Comparison of ENCODE assay signal across 17 cellular contexts in genomic region chr2:43045866-43046265, GRCh38.
DNase-seq lines count a peak whose midpoint lies in the region; ATAC-seq, FAIRE-seq and TF ChIP-seq lines count a peak whose summit lies in the region.
"Had no signal": no experiment of that assay in that cellular context is flagged by ENCODE, and none has a peak within 500 bp of the region (broad histone marks: within the 10 kb centered on the region; RNA-seq: fewer than 3 reads in every experiment).

No MANE protein-coding gene starts in this region.

- no peak overlapping the region for H3K4me3 ChIP-seq in BLaER1 treated with 17β-estradiol and CSF1 and Interleukin-3, amounts not matched to agents 10 nM and 100 nM
- H3K4me3 ChIP-seq in RWPE2 (ENCODE audit: severe bottlenecking) (no peak overlapping the region), endothelial cell of umbilical vein (replicated peaks in 1 of 3; ENCODE audit: insufficient read depth in 1 of 3, low read depth in 1 of 3, low read length in 3 of 3) (no peak overlapping the region), sigmoid colon (no peak overlapping the region), MG63 (no peak overlapping the region)
- H3K4me3 ChIP-seq: cardiac muscle cell, lower lobe of right lung had no signal

- dilution Hi-C loops in endothelial cell of umbilical vein (cut with MboI; ENCODE audit: extremely low pct_ligation_motif_present, low sequenced_read_pairs): no loop called here

- no peaks in the 10 kb centered on the region for H3K9me1 ChIP-seq in endothelial cell of umbilical vein (replicated peaks; ENCODE audit: control insufficient read depth, extremely low read depth, insufficient read depth, low read length)

- no peaks in the 10 kb centered on the region for H3K36me3 ChIP-seq in BLaER1 treated with 17β-estradiol and CSF1 and Interleukin-3, amounts not matched to agents 10 nM and 100 nM
- no peaks in the 10 kb centered on the region for H3K36me3 ChIP-seq in RWPE2 (ENCODE audit: low read depth)
- H3K36me3 ChIP-seq in endothelial cell of umbilical vein (ENCODE audit: control insufficient read depth in 2 of 2, extremely low read depth in 1 of 2, insufficient read depth in 2 of 2, low read length in 2 of 2): no peaks in the 10 kb centered on the region
- H3K36me3 ChIP-seq in sigmoid colon: no peaks in the 10 kb centered on the region
- H3K36me3 ChIP-seq in MG63: no peaks in the 10 kb centered on the region
- H3K36me3 ChIP-seq: cardiac muscle cell, lower lobe of right lung had no signal

- 70 to 85% methylated on average over 3 of the region's 3 CpGs for WGBS in sigmoid colon, 2 donors

- H3K9me3 ChIP-seq in BLaER1 treated with 17β-estradiol and CSF1 and Interleukin-3, amounts not matched to agents 10 nM and 100 nM (replicated peaks in 1 of 11): no peaks in the 10 kb centered on the region
- H3K9me3 ChIP-seq in RWPE2 (ENCODE audit: severe bottlenecking) (no peaks in the 10 kb centered on the region), endothelial cell of umbilical vein (replicated peaks; ENCODE audit: control insufficient read depth, insufficient read depth, low read length) (no peaks in the 10 kb centered on the region), sigmoid colon (no peaks in the 10 kb centered on the region), MG63 (no peaks in the 10 kb centered on the region)
- H3K9me3 ChIP-seq: lower lobe of right lung had no signal

- peak overlapping the region; percentile 56 to 88 (median 82) for H3K4me2 ChIP-seq in BLaER1 treated with 17β-estradiol and CSF1 and Interleukin-3, amounts not matched to agents 10 nM and 100 nM
- no peak overlapping the region for H3K4me2 ChIP-seq in endothelial cell of umbilical vein (ENCODE audit: insufficient read depth, low read length)

- CTCF ChIA-PET in endothelial cell of umbilical vein (lab: Charles Lee): interaction anchor here (1.2 to 1.3 kb wide), 2 partner anchors 22 to 438 kb away, joined by 3 to 5 read pairs; no protein-coding TSS in a partner anchor

- TF ChIP-seq CTCF in RWPE2 (IDR thresholded peaks at IDR 0.05; ENCODE audit: poor library complexity, severe bottlenecking): no peak
- TF ChIP-seq CTCF in endothelial cell of umbilical vein (IDR thresholded peaks at IDR 0.05; ENCODE audit: extremely low read depth in 1 of 2, insufficient read depth in 1 of 2, low read depth in 1 of 2, low read length in 2 of 2): no peak
- no peak for TF ChIP-seq CTCF in sigmoid colon (IDR thresholded peaks at IDR 0.05)

- peaks cover 47 to 67% (median 56%) of the 10 kb centered on the region in 10 experiments for H3K4me1 ChIP-seq in BLaER1 treated with 17β-estradiol and CSF1 and Interleukin-3, amounts not matched to agents 10 nM and 100 nM
- H3K4me1 ChIP-seq in RWPE2 (ENCODE audit: insufficient read depth, poor library complexity, severe bottlenecking) (peaks cover 41% of the 10 kb centered on the region), endothelial cell of umbilical vein (ENCODE audit: control insufficient read depth, extremely low read depth, insufficient read depth, low read length) (peaks cover 53% of the 10 kb centered on the region), sigmoid colon (peaks cover 0 to 28% (median 23%) of the 10 kb centered on the region in 4 donors)

- POLR2A ChIA-PET in endothelial cell of umbilical vein (lab: Charles Lee): interaction anchor here (0.7 to 1.3 kb wide), 3 partner anchors 68 to 473 kb away, joined by 3 to 5 read pairs (median 4); partner anchors contain the start of gene ZFP36L2

- intact Hi-C loops in endothelial cell of umbilical vein (cut with micrococcal nuclease) (no loop called here), sigmoid colon (cut with DNase I) (no loop called here)

- H3K79me2 ChIP-seq in endothelial cell of umbilical vein (ENCODE audit: control insufficient read depth, insufficient read depth, low read length): no peaks in the 10 kb centered on the region

- no TSS peak for BruUV-seq in endothelial cell of umbilical vein (replicated peaks; lab: Mats Ljungman, UMichigan)

- no peak for FAIRE-seq in endothelial cell of umbilical vein (lab: Jason Lieb, UNC)

- H3K27me3 ChIP-seq in BLaER1 treated with 17β-estradiol and CSF1 and Interleukin-3, amounts not matched to agents 10 nM and 100 nM: no peaks in the 10 kb centered on the region
- H3K27me3 ChIP-seq in RWPE2 (ENCODE audit: insufficient read depth, poor library complexity, severe bottlenecking) (no peaks in the 10 kb centered on the region), endothelial cell of umbilical vein (ENCODE audit: control insufficient read depth in 2 of 2, insufficient read depth in 2 of 2, low read length in 2 of 2) (no peaks in the 10 kb centered on the region), sigmoid colon (no peaks in the 10 kb centered on the region), MG63 (no peaks in the 10 kb centered on the region)
- H3K27me3 ChIP-seq: cardiac muscle cell had no signal

- no peaks in the 10 kb centered on the region; a peak in 1 of 22 replicates for H4K20me1 ChIP-seq in BLaER1 treated with 17β-estradiol and CSF1 and Interleukin-3, amounts not matched to agents 10 nM and 100 nM
- H4K20me1 ChIP-seq in endothelial cell of umbilical vein (replicated peaks; ENCODE audit: control insufficient read depth, extremely low read depth, insufficient read depth, low read length): no peaks in the 10 kb centered on the region

- 0 out of 22 replicates have a peak overlapping the region, but pooled peaks of 2 of the 11 experiments have one; percentile 0 to 20 for H3K27ac ChIP-seq in BLaER1 treated with 17β-estradiol and CSF1 and Interleukin-3, amounts not matched to agents 10 nM and 100 nM
- H3K27ac ChIP-seq in RWPE2 (ENCODE audit: poor library complexity, severe bottlenecking) (peak overlapping the region; percentile 100), endothelial cell of umbilical vein (ENCODE audit: insufficient read depth, low read depth, low read length) (peak overlapping the region; percentile 55), sigmoid colon (peak overlapping the region in 3 of 4 donors; percentile 6 to 38 (median 33))
- H3K27ac ChIP-seq: cardiac muscle cell, lower lobe of right lung had no signal

- ATAC-seq in RWPE2 (ENCODE audit: low read depth) (no peak), GM19397 (IDR thresholded peaks at IDR 0.05; ENCODE audit: unreplicated experiment) (no peak)

- no peak for TF ChIP-seq EP300 in sigmoid colon (IDR thresholded peaks at IDR 0.05)

- no peak for DNase-seq in RWPE2 (ENCODE audit: low spot score)
- DNase-seq in endothelial cell of umbilical vein (ENCODE audit: low read depth, low spot score): no peak
- no peak for DNase-seq in sigmoid colon
- no peak for DNase-seq in inferior parietal cortex (ENCODE audit: extremely low spot score)
- no peak for DNase-seq in NCI-H69 (lab: John Stamatoyannopoulos, UW)
- DNase-seq in MG63: no peak
- DNase-seq: activated CD4-positive, alpha-beta T cell treated with anti-CD3 and anti-CD28 coated beads, Interleukin-2, amount 10 ng/mL, durations not matched to agents 7 days and 5 days; activated naive CD4-positive, alpha-beta T cell treated with anti-CD3 and anti-CD28 coated beads, Interleukin-2, amount 50 U/mL, for 16 hours; DMS 273 treated with DMSO at 0.1 percent for 48 hours; effector memory CD8-positive, alpha-beta T cell; lower lobe of right lung; NCI-H1436; NCI-H345; stimulated activated CD4-positive, alpha-beta T cell treated with anti-CD3 and anti-CD28 coated beads, Interleukin-1b, Interleukin-23, amount 100 ng/mL, for 48 hours had no signal

- TF ChIP-seq POLR2A in endothelial cell of umbilical vein (IDR thresholded peaks at IDR 0.05; ENCODE audit: low read depth, low read length) (no peak), sigmoid colon (IDR thresholded peaks at IDR 0.05) (no peak)

- H2AFZ ChIP-seq in endothelial cell of umbilical vein (ENCODE audit: low read depth, low read length): peak overlapping the region; percentile 23

- no peak overlapping the region for H3K9ac ChIP-seq in BLaER1 treated with 17β-estradiol and CSF1 and Interleukin-3, amounts not matched to agents 10 nM and 100 nM
- H3K9ac ChIP-seq in endothelial cell of umbilical vein (replicated peaks; ENCODE audit: extremely low read depth, insufficient read depth, low read length): no peak overlapping the region

TF ChIP-seq in endothelial cell of umbilical vein, 7 proteins besides CTCF, POLR2A, EP300 and RAD21:
- TF ChIP-seq POLR2AphosphoS5 (IDR thresholded peaks at IDR 0.05; ENCODE audit: insufficient read depth, low read depth, low read length) (no peak), FOS (IDR thresholded peaks at IDR 0.05; ENCODE audit: borderline replicate concordance, insufficient read depth, low read length) (no peak), MYC (IDR thresholded peaks at IDR 0.05; ENCODE audit: low read depth, low read length) (no peak), GATA2 (IDR thresholded peaks at IDR 0.05; ENCODE audit: insufficient read depth, insufficient read length, low read depth, low read length) (no peak), MAX (IDR thresholded peaks at IDR 0.05; ENCODE audit: insufficient read depth, insufficient read length) (no peak), EZH2 (IDR thresholded peaks at IDR 0.05; ENCODE audit: borderline replicate concordance, low read depth, low read length, severe bottlenecking) (no peak), JUN (IDR thresholded peaks at IDR 0.05; ENCODE audit: borderline replicate concordance, insufficient read depth, insufficient read length, low read depth) (no peak)
